8 cellular contexts compared by ENCODE assay signal in genomic region chr6:81766482-81767069, GRCh38. TPM values are rescaled to one million over a fixed set of nuclear protein-coding genes. Genes with fewer than 3 reads are reported as not detected.
A peak's percentile ranks its signal among the peaks of the same experiment; 100 is the strongest.
DNase-seq lines count a peak whose midpoint lies in the region; ATAC-seq, FAIRE-seq and TF ChIP-seq lines count a peak whose summit lies in the region.

No MANE protein-coding gene starts in this region.

- WGBS in mesenchymal stem cell, result 0% methylated on average over 3 of the region's 3 CpGs

- no peak overlapping the region for H3K14ac ChIP-seq in mesenchymal stem cell (ENCODE audit: low read length in 2 of 2)

- H3K27me3 ChIP-seq in astrocyte (ENCODE audit: insufficient read depth, low read length), result no peaks in the 10 kb centered on the region
- no peaks in the 10 kb centered on the region for H3K27me3 ChIP-seq in mesenchymal stem cell (ENCODE audit: control insufficient read depth in 1 of 2, insufficient read depth in 1 of 2, low read length in 2 of 2)
- no peaks in the 10 kb centered on the region for H3K27me3 ChIP-seq in H7 (ENCODE audit: control insufficient read depth, insufficient read depth, low read length)

- H3K4me2 ChIP-seq in astrocyte (ENCODE audit: low read length), result peak overlapping the region; percentile 75
- H3K4me2 ChIP-seq in mesenchymal stem cell (ENCODE audit: low read length, poor library complexity, severe bottlenecking), result peak overlapping the region; percentile 57

- POLR2A ChIA-PET in activated CD4-positive, alpha-beta T cell treated with anti-CD3 and anti-CD28 coated beads, Interleukin-2, amount 10 ng/mL, durations not matched to agents 7 days and 5 days (lab: Charles Lee), result no interaction called here

- H2AK5ac ChIP-seq in mesenchymal stem cell (ENCODE audit: low read length, severe bottlenecking), result no peak overlapping the region

- peak overlapping the region; percentile 28 to 73 for H3K18ac ChIP-seq in mesenchymal stem cell (ENCODE audit: low read depth in 1 of 2, low read length in 2 of 2)

- H3K9ac ChIP-seq in astrocyte (ENCODE audit: low read length) (peak overlapping the region; percentile 59), mesenchymal stem cell (ENCODE audit: low read length) (peak overlapping the region; percentile 68)

- H4K20me1 ChIP-seq in astrocyte (ENCODE audit: insufficient read depth, low read length), result no peaks in the 10 kb centered on the region

- no peak overlapping the region for H2BK5ac ChIP-seq in mesenchymal stem cell (ENCODE audit: low read depth, low read length, poor library complexity, severe bottlenecking)

- no peak overlapping the region for H3K23ac ChIP-seq in mesenchymal stem cell (ENCODE audit: low read length in 2 of 2)

- no peaks in the 10 kb centered on the region for H3K36me3 Mint-ChIP-seq in astrocyte (ENCODE audit: low read depth, unreplicated experiment)
- H3K36me3 Mint-ChIP-seq in activated CD4-positive, alpha-beta T cell treated with anti-CD3 and anti-CD28 coated beads, Interleukin-2, amount 10 ng/mL, durations not matched to agents 7 days and 5 days (ENCODE audit: low read depth), result no peaks in the 10 kb centered on the region

- no peaks in the 10 kb centered on the region for H3K79me2 ChIP-seq in astrocyte (ENCODE audit: insufficient read depth, low read length)

- DNase-seq in astrocyte (ENCODE audit: low read depth), result peak; percentile 97
- DNase-seq in mesenchymal stem cell, result peak; percentile 95
- DNase-seq in urothelium cell line (ENCODE audit: low spot score), result no peak
- no peak for DNase-seq in central memory CD4-positive, alpha-beta T cell
- DNase-seq in activated CD4-positive, alpha-beta T cell treated with anti-CD3 and anti-CD28 coated beads, Interleukin-2, amount 10 ng/mL, durations not matched to agents 7 days and 5 days, result no peak
- no peak for DNase-seq in H7

- peak overlapping the region; percentile 82 for H3K27ac ChIP-seq in astrocyte (ENCODE audit: low read depth, low read length)
- peak overlapping the region; percentile 88 for H3K27ac ChIP-seq in mesenchymal stem cell (ENCODE audit: low read length, poor library complexity, severe bottlenecking)

- H2BK12ac ChIP-seq in mesenchymal stem cell (ENCODE audit: low read length in 2 of 2), result peak overlapping the region in 1 of 2 experiments; percentile 75

- no peaks in the 10 kb centered on the region for H3K9me3 ChIP-seq in astrocyte (ENCODE audit: insufficient read depth, low read depth, low read length)
- H3K9me3 ChIP-seq in mesenchymal stem cell (ENCODE audit: control insufficient read depth, low read length), result no peaks in the 10 kb centered on the region

- H3K4me3 ChIP-seq in astrocyte (ENCODE audit: insufficient read depth, low read depth, low read length) (no peak overlapping the region), mesenchymal stem cell (ENCODE audit: insufficient read depth in 1 of 2, low read depth in 1 of 2, low read length in 2 of 2) (peak overlapping the region in 1 of 2 experiments; percentile 28), H7 (ENCODE audit: insufficient read depth, low read depth, low read length) (no peak overlapping the region)

- CTCF ChIA-PET in activated CD4-positive, alpha-beta T cell treated with anti-CD3 and anti-CD28 coated beads, Interleukin-2, amount 10 ng/mL, durations not matched to agents 7 days and 5 days (lab: Charles Lee), result no interaction called here

- H3K36me3 ChIP-seq in astrocyte (ENCODE audit: insufficient read depth, low read length) (no peaks in the 10 kb centered on the region), mesenchymal stem cell (ENCODE audit: control insufficient read depth in 1 of 2, insufficient read depth in 2 of 2, low read depth in 1 of 2, low read length in 2 of 2) (no peaks in the 10 kb centered on the region), H7 (replicated peaks; ENCODE audit: control insufficient read depth, insufficient read depth, low read length) (no peaks in the 10 kb centered on the region)

- peak overlapping the region; percentile 48 for H4K8ac ChIP-seq in mesenchymal stem cell (ENCODE audit: low read length)

- H4K91ac ChIP-seq in mesenchymal stem cell (ENCODE audit: low read length), result no peak overlapping the region

- FAIRE-seq in astrocyte (lab: Jason Lieb, UNC) (peak; percentile 5), urothelium cell line (lab: Jason Lieb, UNC) (no peak)

- peak overlapping the region; percentile 90 for H3K27ac Mint-ChIP-seq in astrocyte (ENCODE audit: unreplicated experiment)
- no peak overlapping the region for H3K27ac Mint-ChIP-seq in activated CD4-positive, alpha-beta T cell treated with anti-CD3 and anti-CD28 coated beads, Interleukin-2, amount 10 ng/mL, durations not matched to agents 7 days and 5 days

- ATAC-seq in GM18907 (IDR thresholded peaks at IDR 0.05; ENCODE audit: unreplicated experiment), result peak; percentile 81
- ATAC-seq in HG03558 (IDR thresholded peaks at IDR 0.05; ENCODE audit: extremely low read depth, unreplicated experiment), result peak; percentile 59

- no peak overlapping the region for H2BK15ac ChIP-seq in mesenchymal stem cell (ENCODE audit: low read depth, poor library complexity, severe bottlenecking)

- H3K4me3 Mint-ChIP-seq in astrocyte (ENCODE audit: unreplicated experiment), result no peak overlapping the region
- no peak overlapping the region for H3K4me3 Mint-ChIP-seq in activated CD4-positive, alpha-beta T cell treated with anti-CD3 and anti-CD28 coated beads, Interleukin-2, amount 10 ng/mL, durations not matched to agents 7 days and 5 days

- H2AFZ ChIP-seq in astrocyte (ENCODE audit: low read depth, low read length) (no peak overlapping the region), mesenchymal stem cell (ENCODE audit: low read depth, low read length) (no peak overlapping the region)

- H3K79me1 ChIP-seq in mesenchymal stem cell (replicated peaks; ENCODE audit: low read length, poor library complexity, severe bottlenecking), result no peaks in the 10 kb centered on the region

- H3K27me3 Mint-ChIP-seq in astrocyte (ENCODE audit: low read depth, unreplicated experiment), result no peaks in the 10 kb centered on the region
- peaks cover 8% of the 10 kb centered on the region for H3K27me3 Mint-ChIP-seq in activated CD4-positive, alpha-beta T cell treated with anti-CD3 and anti-CD28 coated beads, Interleukin-2, amount 10 ng/mL, durations not matched to agents 7 days and 5 days

- TF ChIP-seq CTCF in astrocyte (IDR thresholded peaks at IDR 0.05; ENCODE audit: insufficient read depth, low read depth, low read length), result no peak

- H3K4ac ChIP-seq in mesenchymal stem cell (ENCODE audit: low read depth in 1 of 2, low read length in 2 of 2), result no peak overlapping the region

- H3K4me1 Mint-ChIP-seq in astrocyte (ENCODE audit: low read depth, unreplicated experiment), result peaks cover 33% of the 10 kb centered on the region
- no peaks in the 10 kb centered on the region for H3K4me1 Mint-ChIP-seq in activated CD4-positive, alpha-beta T cell treated with anti-CD3 and anti-CD28 coated beads, Interleukin-2, amount 10 ng/mL, durations not matched to agents 7 days and 5 days

- H3K9me3 Mint-ChIP-seq in astrocyte (ENCODE audit: unreplicated experiment), result no peaks in the 10 kb centered on the region
- H3K9me3 Mint-ChIP-seq in activated CD4-positive, alpha-beta T cell treated with anti-CD3 and anti-CD28 coated beads, Interleukin-2, amount 10 ng/mL, durations not matched to agents 7 days and 5 days, result no peaks in the 10 kb centered on the region

- H3K4me1 ChIP-seq in astrocyte (ENCODE audit: insufficient read depth, low read length) (peaks cover 30% of the 10 kb centered on the region), mesenchymal stem cell (ENCODE audit: control insufficient read depth, insufficient read depth, low read depth, low read length) (peaks cover 6% of the 10 kb centered on the region)

- H2BK120ac ChIP-seq in mesenchymal stem cell (ENCODE audit: low read depth, low read length), result peak overlapping the region; percentile 39

RNA-seq across cellular contexts. Expression of gene TENT5A, which starts 14.1 kb away (rescaled TPM):
- total RNA-seq in astrocyte, result 17.8 and 19.7 TPM in 2 replicates
- polyA plus RNA-seq in mesenchymal stem cell (2013, experiment 1 of 2), result 21.2 TPM
- 20.8 TPM for polyA plus RNA-seq in mesenchymal stem cell (2013, experiment 2 of 2)
- total RNA-seq in activated CD4-positive, alpha-beta T cell treated with anti-CD3 and anti-CD28 coated beads, Interleukin-2, amount 10 ng/mL, durations not matched to agents 7 days and 5 days, result 1 to 10 TPM; 1.9 to 2.0 TPM
- 1.5 and 2.9 TPM in 2 replicates for total RNA-seq in H7 (2014; rRNA removed; shearing (Covaris generic))

Comparison
In these comparisons a context has a peak if more than half of its experiments do, and no peak if none do; other contexts are left out.
1. DNase-seq: peak in astrocyte (single experiment) and mesenchymal stem cell (single experiment); none in urothelium cell line (single experiment), central memory CD4-positive, alpha-beta T cell (single experiment), activated CD4-positive, alpha-beta T cell treated with anti-CD3 and anti-CD28 coated beads, Interleukin-2, amount 10 ng/mL, durations not matched to agents 7 days and 5 days (single experiment) and H7 (single experiment).